37 cellular contexts compared by ENCODE assay signal in genomic region chr5:148141645-148142044, GRCh38. TPM values are rescaled to one million over a fixed set of nuclear protein-coding genes. Genes with fewer than 3 reads are reported as not detected.
"Had no signal": no experiment of that assay in that cellular context is flagged by ENCODE, and none has a peak within 500 bp of the region (broad histone marks: within the 10 kb centered on the region; RNA-seq: fewer than 3 reads in every experiment).

No MANE protein-coding gene starts in this region.

- H3K4me3 ChIP-seq: adrenal gland, breast epithelium, cardiac muscle cell, colonic mucosa, dorsolateral prefrontal cortex, esophagus muscularis mucosa, gastrocnemius medialis, heart left ventricle had no signal

- H3K27me3 ChIP-seq: adrenal gland, breast epithelium, cardiac muscle cell, colonic mucosa, esophagus muscularis mucosa, foreskin keratinocyte, gastrocnemius medialis, heart left ventricle had no signal

- H3K36me3 ChIP-seq: adrenal gland, breast epithelium, cardiac muscle cell, colonic mucosa, esophagus muscularis mucosa, gastrocnemius medialis, heart left ventricle had no signal

- ATAC-seq: activated CD4-positive, alpha-beta T cell treated with anti-CD3 and anti-CD28 coated beads for 36 hours; activated CD8-positive, alpha-beta memory T cell treated with anti-CD3 and anti-CD28 coated beads, Interleukin-2, amount 10 ng/mL, durations not matched to agents 7 days and 5 days; activated CD8-positive, alpha-beta T cell treated with anti-CD3 and anti-CD28 coated beads, Interleukin-2, amount 10 ng/mL, durations not matched to agents 7 days and 5 days; activated naive CD8-positive, alpha-beta T cell treated with anti-CD3 and anti-CD28 coated beads, Interleukin-2, amount 50 U/mL, for 24 hours; foreskin keratinocyte; gastrocnemius medialis; heart left ventricle; T-helper 17 cell had no signal

- H3K9me3 ChIP-seq: adrenal gland, breast epithelium, colonic mucosa, esophagus muscularis mucosa, gastrocnemius medialis, heart left ventricle had no signal

- H3K27ac ChIP-seq: adrenal gland, breast epithelium, cardiac muscle cell, colonic mucosa, dorsolateral prefrontal cortex, esophagus muscularis mucosa, foreskin keratinocyte, gastrocnemius medialis, heart left ventricle had no signal

- H3K4me1 ChIP-seq: adrenal gland, breast epithelium, colonic mucosa, esophagus muscularis mucosa, gastrocnemius medialis had no signal

- DNase-seq: activated CD4-positive, alpha-beta memory T cell treated with anti-CD3 and anti-CD28 coated beads for 36 hours; activated CD4-positive, alpha-beta T cell treated with anti-CD3 and anti-CD28 coated beads for 36 hours; activated CD4-positive, alpha-beta T cell treated with anti-CD3 and anti-CD28 coated beads, Interleukin-2, amount 10 ng/mL, durations not matched to agents 24 days and 14 days; activated CD4-positive, CD25-positive, alpha-beta regulatory T cell; activated CD4-positive, CD25-positive, alpha-beta regulatory T cell treated with anti-CD3 and anti-CD28 coated beads, Interleukin-2, amount 50 U/mL, for 72 hours; activated CD8-positive, alpha-beta memory T cell treated with anti-CD3 and anti-CD28 coated beads, Interleukin-2, amount 10 ng/mL, durations not matched to agents 7 days and 5 days; activated CD8-positive, alpha-beta memory T cell treated with anti-CD3 and anti-CD28 coated beads, Interleukin-2, amount 50 U/mL, for 4 hours; activated CD8-positive, alpha-beta T cell treated with anti-CD3 and anti-CD28 coated beads, Interleukin-2, amount 10 ng/mL, durations not matched to agents 7 days and 5 days; activated effector memory CD4-positive, alpha-beta T cell treated with anti-CD3 and anti-CD28 coated beads, Interleukin-2, amount 50 U/mL, for 16 hours; activated naive CD4-positive, alpha-beta T cell treated with anti-CD3 and anti-CD28 coated beads for 36 hours; activated naive CD8-positive, alpha-beta T cell treated with anti-CD3 and anti-CD28 coated beads for 36 hours; activated naive CD8-positive, alpha-beta T cell treated with anti-CD3 and anti-CD28 coated beads, Interleukin-2, amount 50 U/mL, for 24 hours; activated T-cell treated with anti-CD3 and anti-CD28 coated beads, Interleukin-2, amount 50 U/mL, for 1 hour; activated T-cell treated with anti-CD3 and anti-CD28 coated beads, Interleukin-2, amount 50 U/mL, for 48 hours; adrenal gland; amygdala; aorta; central memory CD4-positive, alpha-beta T cell; cerebellar nuclear complex; colonic mucosa; dorsolateral prefrontal cortex; effector memory CD4-positive, alpha-beta T cell; endodermal cell; foreskin keratinocyte; gastrocnemius medialis; glutamatergic neuron; heart left ventricle; T-helper 1 cell; T-helper 17 cell; T1000 had no signal

RNA-seq across cellular contexts. Expression of gene SPINK14, which starts 26.7 kb away (rescaled TPM):
- total RNA-seq: activated CD4-positive, alpha-beta memory T cell treated with anti-CD3 and anti-CD28 coated beads for 36 hours; activated CD4-positive, alpha-beta T cell treated with anti-CD3 and anti-CD28 coated beads for 36 hours; activated CD4-positive, alpha-beta T cell treated with anti-CD3 and anti-CD28 coated beads, Interleukin-2, amount 10 ng/mL, durations not matched to agents 24 days and 14 days; activated CD8-positive, alpha-beta memory T cell treated with anti-CD3 and anti-CD28 coated beads for 36 hours; activated CD8-positive, alpha-beta memory T cell treated with anti-CD3 and anti-CD28 coated beads, Interleukin-2, amount 10 ng/mL, durations not matched to agents 7 days and 5 days; activated CD8-positive, alpha-beta T cell treated with anti-CD3 and anti-CD28 coated beads, Interleukin-2, amount 10 ng/mL, durations not matched to agents 7 days and 5 days; activated naive CD4-positive, alpha-beta T cell treated with anti-CD3 and anti-CD28 coated beads for 36 hours; activated naive CD8-positive, alpha-beta T cell treated with anti-CD3 and anti-CD28 coated beads for 36 hours; activated T-helper 1 cell treated with anti-CD3 and anti-CD28 coated beads, Interleukin-12 subunit alpha, Interleukin-12 subunit beta, Interleukin-2, Interleukin-4 antibody, amounts not matched to agents 30 ng/mL and 10 ng/mL and 1 ng/mL, durations not matched to agents 14 hours and 24 hours and 36 hours; activated T-helper 2 cell treated with anti-CD3 and anti-CD28 coated beads, Interferon-gamma antibody, Interleukin-2, Interleukin-4, amounts not matched to agents 10 μg/mL and 5 μg/mL and 100 μg/mL, durations not matched to agents 14 hours and 24 hours and 36 hours; adrenal gland; aorta; breast epithelium; cardiac muscle cell; colonic mucosa; dorsolateral prefrontal cortex; endodermal cell; epithelial cell of proximal tubule; esophagus muscularis mucosa; foreskin keratinocyte; gastrocnemius medialis; heart left ventricle; T-helper 17 cell had no signal
- polyA plus RNA-seq: adrenal gland, aorta, cardiac muscle cell, foreskin keratinocyte, heart left ventricle had no signal
